25 cellular contexts compared by ENCODE assay signal in the genomic region with DNA sequence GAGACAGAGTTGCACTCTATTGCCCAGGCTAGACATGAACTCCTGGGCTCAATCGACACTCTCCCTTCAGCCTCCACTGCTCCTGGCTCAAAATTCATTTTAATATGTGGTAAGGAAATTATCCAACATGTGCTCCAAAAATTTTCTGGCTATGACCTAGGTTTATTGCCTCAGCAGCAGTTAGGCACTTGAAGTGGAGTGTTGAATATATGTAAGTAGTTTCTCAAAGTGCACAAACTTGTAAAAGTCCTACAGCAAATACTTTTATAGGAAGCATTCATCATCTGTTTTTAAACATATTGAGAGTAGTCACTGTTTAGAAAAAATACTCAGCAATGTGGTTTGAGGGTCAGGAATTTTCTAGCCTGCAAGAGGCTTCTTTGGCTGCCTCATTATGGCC. TPM values are rescaled to one million over a fixed set of nuclear protein-coding genes. Genes with fewer than 3 reads are reported as not detected.
DNase-seq lines count a peak whose midpoint lies in the region; ATAC-seq, FAIRE-seq and TF ChIP-seq lines count a peak whose summit lies in the region.
"Had no signal": no experiment of that assay in that cellular context is flagged by ENCODE, and none has a peak within 500 bp of the region (broad histone marks: within the 10 kb centered on the region; RNA-seq: fewer than 3 reads in every experiment).

No MANE protein-coding gene starts in this region.

- H3K36me3 ChIP-seq in ascending aorta = no peaks in the 10 kb centered on the region
- peaks cover 0 to 4% (median 0%) of the 10 kb centered on the region in 9 donors for H3K36me3 ChIP-seq in heart left ventricle
- no peaks in the 10 kb centered on the region for H3K36me3 ChIP-seq in psoas muscle (ENCODE audit: insufficient read depth in 1 of 2, low read depth in 1 of 2)
- no peaks in the 10 kb centered on the region for H3K36me3 ChIP-seq in tibial nerve
- H3K36me3 ChIP-seq: BLaER1 treated with 17β-estradiol and CSF1 and Interleukin-3, amounts not matched to agents 10 nM and 100 nM; colonic mucosa; stomach had no signal

- H3K9me3 ChIP-seq in A549 (no peaks in the 10 kb centered on the region), ascending aorta (no peaks in the 10 kb centered on the region), heart left ventricle (no peaks in the 10 kb centered on the region), psoas muscle (no peaks in the 10 kb centered on the region), tibial nerve (no peaks in the 10 kb centered on the region)
- H3K9me3 ChIP-seq: BLaER1 treated with 17β-estradiol and CSF1 and Interleukin-3, amounts not matched to agents 10 nM and 100 nM; colonic mucosa; stomach had no signal

- H3K4me1 ChIP-seq in A549 = peaks cover 21% of the 10 kb centered on the region; the same call in 1 of the 3 replicates
- H3K4me1 ChIP-seq in ascending aorta = peaks cover 3 to 33% of the 10 kb centered on the region in 2 donors
- H3K4me1 ChIP-seq in heart left ventricle = peaks cover 3 to 83% (median 63%) of the 10 kb centered on the region in 12 donors
- H3K4me1 ChIP-seq in psoas muscle = peaks cover 86% of the 10 kb centered on the region
- H3K4me1 ChIP-seq in tibial nerve = peaks cover 0 to 5% (median 2%) of the 10 kb centered on the region in 4 donors
- H3K4me1 ChIP-seq: BLaER1 treated with 17β-estradiol and CSF1 and Interleukin-3, amounts not matched to agents 10 nM and 100 nM; colonic mucosa had no signal

- intact Hi-C loops in ascending aorta (cut with DNase I) (loop anchor here (2.0 kb wide), 1 partner anchor 44 kb away; no protein-coding TSS in a partner anchor), heart left ventricle (cut with DNase I) (no loop called here), psoas muscle (cut with DNase I) (loop anchor here in 1 of 2 donors (5.0 kb wide), 1 partner anchor 33 kb away; no protein-coding TSS in a partner anchor)

- H3K4me3 ChIP-seq in A549 (no peak overlapping the region), ascending aorta (no peak overlapping the region), heart left ventricle (no peak overlapping the region), psoas muscle (no peak overlapping the region), tibial nerve (no peak overlapping the region)
- H3K4me3 ChIP-seq: BLaER1 treated with 17β-estradiol and CSF1 and Interleukin-3, amounts not matched to agents 10 nM and 100 nM; colonic mucosa; stomach had no signal

- WGBS in A549 (ENCODE audit: missing lambda C conversion rate) = 65% methylated on average over 1 of the region's 1 CpG
- WGBS in heart left ventricle, 4 donors = 11 to 20% (median 18%) methylated on average over 1 of the region's 1 CpG
- 3 to 12% (median 6%) methylated on average over 1 of the region's 1 CpG for WGBS in psoas muscle, 3 donors
- WGBS in tibial nerve, 2 donors = 52 to 67% methylated on average over 1 of the region's 1 CpG

- H3K27me3 ChIP-seq in ascending aorta = no peaks in the 10 kb centered on the region
- no peaks in the 10 kb centered on the region for H3K27me3 ChIP-seq in heart left ventricle
- H3K27me3 ChIP-seq in psoas muscle (ENCODE audit: insufficient read depth in 3 of 3, low read length in 2 of 3) = no peaks in the 10 kb centered on the region
- no peaks in the 10 kb centered on the region for H3K27me3 ChIP-seq in tibial nerve
- H3K27me3 ChIP-seq: BLaER1 treated with 17β-estradiol and CSF1 and Interleukin-3, amounts not matched to agents 10 nM and 100 nM; colonic mucosa; stomach had no signal

- TF ChIP-seq CTCF in A549 (IDR thresholded peaks at IDR 0.05) (no peak), ascending aorta (IDR thresholded peaks at IDR 0.05) (no peak), heart left ventricle (IDR thresholded peaks at IDR 0.05) (no peak), psoas muscle (IDR thresholded peaks at IDR 0.05) (no peak), tibial nerve (IDR thresholded peaks at IDR 0.05) (no peak)

- TF ChIP-seq POLR2A in A549 (IDR thresholded peaks at IDR 0.05; ENCODE audit: low read length) (no peak), heart left ventricle (IDR thresholded peaks at IDR 0.05) (no peak), tibial nerve (IDR thresholded peaks at IDR 0.05) (no peak)

- peak overlapping the region; percentile 19 to 57; a peak in 3 of 6 replicates for H3K27ac ChIP-seq in A549
- H3K27ac ChIP-seq in ascending aorta = peak overlapping the region; percentile 79 to 82
- H3K27ac ChIP-seq in heart left ventricle = peak overlapping the region in 9 of 12 donors; percentile 15 to 87 (median 70)
- H3K27ac ChIP-seq in psoas muscle = peak overlapping the region; percentile 74
- peak overlapping the region in 1 of 4 donors; percentile 4 for H3K27ac ChIP-seq in tibial nerve
- H3K27ac ChIP-seq: BLaER1 treated with 17β-estradiol and CSF1 and Interleukin-3, amounts not matched to agents 10 nM and 100 nM had no signal

- H3K4me2 ChIP-seq in A549 = no peak overlapping the region
- H3K4me2 ChIP-seq: BLaER1 treated with 17β-estradiol and CSF1 and Interleukin-3, amounts not matched to agents 10 nM and 100 nM had no signal

- ATAC-seq in A549 = no peak
- peak in 3 of 4 donors; percentile 20 to 48 (median 38) for ATAC-seq in heart left ventricle
- ATAC-seq in psoas muscle = no peak
- ATAC-seq in HG03175 (IDR thresholded peaks at IDR 0.05; ENCODE audit: unreplicated experiment) = no peak
- ATAC-seq: activated naive CD4-positive, alpha-beta T cell treated with anti-CD3 and anti-CD28 coated beads, Interleukin-2, amount 50 U/mL, for 72 hours had no signal

- no peak for TF ChIP-seq EP300 in A549 (IDR thresholded peaks at IDR 0.05)
- TF ChIP-seq EP300 in tibial nerve (IDR thresholded peaks at IDR 0.05) = no peak

- no peak for FAIRE-seq in A549 (lab: Jason Lieb, UNC)
- FAIRE-seq: A204.1, keratinocyte had no signal

- no peak for TF ChIP-seq RAD21 in A549 (conservative IDR thresholded peaks at IDR 0.05 in 1 of 2, IDR thresholded peaks at IDR 0.05 in 1 of 2)

- POLR2A ChIA-PET in A549 (lab: Yijun Ruan, JAX) = no interaction called here

- DNase-seq in A549 (ENCODE audit: low read depth in 1 of 2, low spot score in 1 of 2) (no peak), ascending aorta (ENCODE audit: low spot score in 2 of 2) (no peak), heart left ventricle (no peak), psoas muscle (no peak), NOMO-1 treated with dmso at 0.1 percent for 144 hours (lab: John Stamatoyannopoulos, UW; ENCODE audit: unreplicated experiment) (no peak), tibial nerve (ENCODE audit: low spot score in 2 of 2) (no peak), hypothalamus (lab: John Stamatoyannopoulos, UW) (no peak)
- DNase-seq: activated CD4-positive, alpha-beta T cell treated with anti-CD3 and anti-CD28 coated beads for 4 hours; Calu3; colonic mucosa; endodermal cell; H9; NCI-H1417 treated with DMSO at 0.1 percent for 48 hours; NCI-H526; nephron progenitor cell; posterior cingulate gyrus; SHP77; stomach had no signal

- CTCF ChIA-PET in A549 (lab: Yijun Ruan, JAX) = interaction anchor here (0.9 to 1.8 kb wide), 2 partner anchors 13 to 183 kb away, joined by 3 to 5 read pairs; a partner anchor contains a TSS

TF ChIP-seq in A549, 52 proteins besides CTCF, POLR2A, EP300 and RAD21:
- TF ChIP-seq, protein P1, sequence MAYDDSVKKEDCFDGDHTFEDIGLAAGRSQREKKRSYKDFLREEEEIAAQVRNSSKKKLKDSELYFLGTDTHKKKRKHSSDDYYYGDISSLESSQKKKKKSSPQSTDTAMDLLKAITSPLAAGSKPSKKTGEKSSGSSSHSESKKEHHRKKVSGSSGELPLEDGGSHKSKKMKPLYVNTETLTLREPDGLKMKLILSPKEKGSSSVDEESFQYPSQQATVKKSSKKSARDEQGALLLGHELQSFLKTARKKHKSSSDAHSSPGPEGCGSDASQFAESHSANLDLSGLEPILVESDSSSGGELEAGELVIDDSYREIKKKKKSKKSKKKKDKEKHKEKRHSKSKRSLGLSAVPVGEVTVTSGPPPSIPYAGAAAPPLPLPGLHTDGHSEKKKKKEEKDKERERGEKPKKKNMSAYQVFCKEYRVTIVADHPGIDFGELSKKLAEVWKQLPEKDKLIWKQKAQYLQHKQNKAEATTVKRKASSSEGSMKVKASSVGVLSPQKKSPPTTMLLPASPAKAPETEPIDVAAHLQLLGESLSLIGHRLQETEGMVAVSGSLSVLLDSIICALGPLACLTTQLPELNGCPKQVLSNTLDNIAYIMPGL (CRISPR knock-in tag; IDR thresholded peaks at IDR 0.05; ENCODE audit: borderline replicate concordance) = no peak
TF ChIP-seq in A549: peak in this region for 0.

RNA-seq across cellular contexts. Expression of a gene that starts 13.2 kb away (rescaled TPM):
- polyA plus RNA-seq in A549 (2011; rRNA removed) (15.5 and 15.6 TPM in 2 replicates), A549 (2017; fragmentation: RNase III; extraction: RNeasy Plus Mini Kit Qiagen cat#74134 plus additional on column Dnase treatment) (1.7 to 2.3 TPM (median 1.9 TPM) in 3 replicates), heart left ventricle (10 to 100 TPM; 49.2 to 63.1 TPM), psoas muscle (10 to 100 TPM in 2 of 3 donors, 1 to 10 TPM in 1; 2.8 to 32.4 (median 20.1) TPM)
- 1.7 and 1.8 TPM in 2 replicates for polyA plus RNA-seq in A549 (2012; cell fraction: cytosol; rRNA removed)
- polyA plus RNA-seq in A549 (2012; cell fraction: nucleus; rRNA removed) = 1.9 and 2.6 TPM in 2 replicates
- polyA minus RNA-seq in A549 (2011; rRNA and poly(A)+ RNA removed) = 12.0 and 12.9 TPM in 2 replicates
- total RNA-seq in ascending aorta (13.6 TPM), heart left ventricle (100 to 1,000 TPM in 8 of 9 donors, 10 to 100 TPM in 1; 91.1 to 230 (median 177) TPM), psoas muscle (100 to 1,000 TPM in 1 of 4 donors, 10 to 100 TPM in 3; 71.5 to 129 (median 87.1) TPM), tibial nerve (10 to 100 TPM in 3 of 4 donors, 1 to 10 TPM in 1; 6.0 to 16.3 (median 13.3) TPM)
- total RNA-seq: activated naive CD4-positive, alpha-beta T cell treated with anti-CD3 and anti-CD28 coated beads, Interleukin-2, amount 50 U/mL, for 72 hours; activated T-helper 1 cell treated with anti-CD3 and anti-CD28 coated beads, Interleukin-12 subunit alpha, Interleukin-12 subunit beta, Interleukin-2, Interleukin-4 antibody, amounts not matched to agents 30 ng/mL and 10 ng/mL and 1 ng/mL, durations not matched to agents 14 hours and 24 hours and 36 hours; Calu3; T-helper 1 cell treated with Interleukin-12 subunit alpha and Interleukin-12 subunit beta and Interleukin-4 antibody, amounts not matched to agents 30 ng/mL and 1 ng/mL, for 36 hours had no signal

Comparison
In these comparisons a context has a peak if more than half of its experiments do, and no peak if none do; other contexts are left out.
1. ATAC-seq: peak in heart left ventricle (3 of 4); none in A549 (0 of 2), psoas muscle (0 of 4) and HG03175 (single experiment).